ENCODE assay signal across 24 cellular contexts in genomic region chr5:125439243-125439642, GRCh38.
"Had no signal": no experiment of that assay in that cellular context is flagged by ENCODE, and none has a peak within 500 bp of the region (broad histone marks: within the 10 kb centered on the region; RNA-seq: fewer than 3 reads in every experiment).

No MANE protein-coding gene starts in this region.

- ATAC-seq: activated CD4-positive, alpha-beta T cell treated with anti-CD3 and anti-CD28 coated beads for 36 hours; activated naive CD8-positive, alpha-beta T cell treated with anti-CD3 and anti-CD28 coated beads, Interleukin-2, amount 50 U/mL, for 24 hours; activated T-cell treated with anti-CD3 and anti-CD28 coated beads, Interleukin-2, amount 50 U/mL, for 4 hours; body of pancreas; esophagus mucosa had no signal

- H3K27ac ChIP-seq: adrenal gland, body of pancreas, coronary artery, dorsolateral prefrontal cortex had no signal

- H3K36me3 ChIP-seq: adrenal gland had no signal

- H3K4me3 ChIP-seq: adrenal gland, body of pancreas, coronary artery, dorsolateral prefrontal cortex had no signal

- H3K4me1 ChIP-seq: adrenal gland, body of pancreas had no signal

- H3K9me3 ChIP-seq: body of pancreas had no signal

- DNase-seq: activated CD4-positive, alpha-beta memory T cell treated with anti-CD3 and anti-CD28 coated beads, Interleukin-2, amount 10 ng/mL, durations not matched to agents 7 days and 5 days; activated CD4-positive, alpha-beta T cell treated with anti-CD3 and anti-CD28 coated beads for 36 hours; activated CD4-positive, alpha-beta T cell treated with anti-CD3 and anti-CD28 coated beads, Interleukin-2, amount 10 ng/mL, durations not matched to agents 7 days and 5 days; activated CD4-positive, alpha-beta T cell treated with anti-CD3 and anti-CD28 coated beads, Interleukin-2, amount 50 U/mL, for 4 hours; activated CD4-positive, CD25-positive, alpha-beta regulatory T cell; activated CD4-positive, CD25-positive, alpha-beta regulatory T cell treated with anti-CD3 and anti-CD28 coated beads, Interleukin-2, amount 50 U/mL, for 72 hours; activated CD8-positive, alpha-beta memory T cell treated with anti-CD3 and anti-CD28 coated beads, Interleukin-2, amount 50 U/mL, for 48 hours; activated effector memory CD4-positive, alpha-beta T cell treated with anti-CD3 and anti-CD28 coated beads, Interleukin-2, amount 50 U/mL, for 16 hours; activated naive CD4-positive, alpha-beta T cell treated with anti-CD3 and anti-CD28 coated beads for 36 hours; activated naive CD8-positive, alpha-beta T cell treated with anti-CD3 and anti-CD28 coated beads for 36 hours; activated naive CD8-positive, alpha-beta T cell treated with anti-CD3 and anti-CD28 coated beads, Interleukin-2, amount 50 U/mL, for 24 hours; activated T-cell treated with anti-CD3 and anti-CD28 coated beads, Interleukin-2, amount 50 U/mL, for 4 hours; adrenal gland; amygdala; aorta; body of pancreas; dorsolateral prefrontal cortex; effector memory CD4-positive, alpha-beta T cell; endodermal cell; foreskin fibroblast; head of caudate nucleus; T-helper 2 cell had no signal

- H3K27me3 ChIP-seq: adrenal gland, body of pancreas, dorsolateral prefrontal cortex had no signal
